23 cellular contexts compared by ENCODE assay signal in genomic region chr18:64134044-64134757, GRCh38. TPM values are rescaled to one million over a fixed set of nuclear protein-coding genes. Genes with fewer than 3 reads are reported as not detected.
DNase-seq lines count a peak whose midpoint lies in the region; ATAC-seq, FAIRE-seq and TF ChIP-seq lines count a peak whose summit lies in the region.
"Had no signal": no experiment of that assay in that cellular context is flagged by ENCODE, and none has a peak within 500 bp of the region (broad histone marks: within the 10 kb centered on the region; RNA-seq: fewer than 3 reads in every experiment).

No MANE protein-coding gene starts in this region.

- FAIRE-seq in HepG2 (lab: Jason Lieb, UNC) = no peak

- H3K27me3 ChIP-seq in HepG2 (ENCODE audit: control insufficient read depth in 1 of 2, insufficient read depth in 2 of 2, low read length in 2 of 2) (no peaks in the 10 kb centered on the region), right lobe of liver (no peaks in the 10 kb centered on the region), body of pancreas (no peaks in the 10 kb centered on the region), gastrocnemius medialis (no peaks in the 10 kb centered on the region), sigmoid colon (no peaks in the 10 kb centered on the region)
- H3K27me3 ChIP-seq: heart left ventricle had no signal

- intact Hi-C loops in HepG2 (cut with micrococcal nuclease; ENCODE audit: unreplicated experiment) (no loop called here), right lobe of liver (cut with DNase I) (no loop called here), body of pancreas (cut with DNase I) (no loop called here), gastrocnemius medialis (cut with DNase I; ENCODE audit: low total_unique reads) (no loop called here), sigmoid colon (cut with DNase I) (no loop called here)

- no peak for TF ChIP-seq RAD21 in HepG2 (CRISPR knock-in tag; IDR thresholded peaks at IDR 0.05)

- H3K9ac ChIP-seq in HepG2 (ENCODE audit: insufficient read depth, low read depth, low read length) = no peak overlapping the region

- TF ChIP-seq CTCF in HepG2 (CRISPR knock-in tag; IDR thresholded peaks at IDR 0.05) (no peak), right lobe of liver (IDR thresholded peaks at IDR 0.05) (no peak), body of pancreas (IDR thresholded peaks at IDR 0.05) (no peak), type B pancreatic cell (conservative IDR thresholded peaks at IDR 0.05) (no peak), gastrocnemius medialis (IDR thresholded peaks at IDR 0.05 in 4 of 5, conservative IDR thresholded peaks at IDR 0.05 in 1 of 5) (no peak), sigmoid colon (IDR thresholded peaks at IDR 0.05) (no peak)

- 20% methylated on average over 6 of the region's 6 CpGs for WGBS in HepG2 (ENCODE audit: low lambda C conversion rate)
- 63% methylated on average over 6 of the region's 6 CpGs for WGBS in right lobe of liver (ENCODE audit: insufficient coverage, low coverage, low lambda C conversion rate, missing lambda C conversion rate)
- WGBS in body of pancreas, 2 donors = 51 to 62% methylated on average over 6 of the region's 6 CpGs
- 68 to 82% methylated on average over 6 of the region's 6 CpGs for WGBS in sigmoid colon, 2 donors

- no peaks in the 10 kb centered on the region for H4K20me1 ChIP-seq in HepG2 (ENCODE audit: insufficient read depth, low read length)

- ATAC-seq in HepG2 (no peak), right lobe of liver (no peak), body of pancreas (peak; percentile 93), gastrocnemius medialis (no peak)
- ATAC-seq: heart left ventricle, left ventricle myocardium superior had no signal

- H3K27me3 Mint-ChIP-seq in type B pancreatic cell = peaks cover 5% of the 10 kb centered on the region

- no peak overlapping the region for H2AFZ ChIP-seq in HepG2 (ENCODE audit: low read length)

- TF ChIP-seq EP300 in HepG2 (IDR thresholded peaks at IDR 0.05; ENCODE audit: low read depth in 2 of 2, low read length in 2 of 2) = no peak
- no peak for TF ChIP-seq EP300 in HepG2 (CRISPR knock-in tag; IDR thresholded peaks at IDR 0.05; ENCODE audit: borderline replicate concordance)
- no peak for TF ChIP-seq EP300 in sigmoid colon (IDR thresholded peaks at IDR 0.05)

- DNase-seq in HepG2 (ENCODE audit: low spot score) = no peak
- DNase-seq in right lobe of liver = no peak
- DNase-seq in body of pancreas = no peak
- peak; percentile 46 for DNase-seq in iPS-NIHi11 (ENCODE audit: low spot score)
- no peak for DNase-seq in type B pancreatic cell (ENCODE audit: extremely low spot score, unreplicated experiment)
- no peak for DNase-seq in gastrocnemius medialis
- no peak for DNase-seq in sigmoid colon
- DNase-seq in activated gamma-delta T cell treated with Interleukin-2 at 50 U/mL for 16 hours = no peak
- DNase-seq: activated CD4-positive, CD25-positive, alpha-beta regulatory T cell treated with anti-CD3 and anti-CD28 coated beads, Interleukin-2, amount 50 U/mL, for 72 hours; CD8-positive, alpha-beta memory T cell; cerebellar nuclear complex; GDM1; heart left ventricle; Karpas-422; left ventricle myocardium superior; naive B cell; NCI-H1436 treated with DMSO at 0.1 percent for 48 hours; NCI-H82; stimulated activated CD8-positive, alpha-beta memory T cell treated with anti-CD3 and anti-CD28 coated beads, Interleukin-4, amount 100 ng/mL, for 48 hours; T-helper 1 cell had no signal

- BruUV-seq in HepG2 (replicated peaks; lab: Mats Ljungman, UMichigan) = no TSS peak

- H3K9me3 ChIP-seq in HepG2 (ENCODE audit: low read length) = no peaks in the 10 kb centered on the region
- no peaks in the 10 kb centered on the region for H3K9me3 ChIP-seq in right lobe of liver
- no peaks in the 10 kb centered on the region for H3K9me3 ChIP-seq in body of pancreas
- no peaks in the 10 kb centered on the region for H3K9me3 ChIP-seq in gastrocnemius medialis
- H3K9me3 ChIP-seq in sigmoid colon = no peaks in the 10 kb centered on the region
- H3K9me3 ChIP-seq: heart left ventricle, thoracic aorta had no signal

- H3K27ac ChIP-seq in HepG2 (ENCODE audit: extremely low read length, insufficient read depth, low read length) = no peak overlapping the region
- H3K27ac ChIP-seq in right lobe of liver = no peak overlapping the region
- H3K27ac ChIP-seq in body of pancreas = peak overlapping the region in 3 of 4 donors; percentile 56 to 67 (median 60)
- no peak overlapping the region for H3K27ac ChIP-seq in gastrocnemius medialis
- H3K27ac ChIP-seq in sigmoid colon = no peak overlapping the region
- H3K27ac ChIP-seq: heart left ventricle, thoracic aorta had no signal

- no peak overlapping the region for H3K4me2 ChIP-seq in HepG2 (ENCODE audit: low read depth, low read length)

- CTCF ChIA-PET in HepG2 (lab: Yijun Ruan, JAX; ENCODE audit: low intra/inter-chr PET ratio, low total read pairs) = no interaction called here

- H3K79me2 ChIP-seq in HepG2 (ENCODE audit: insufficient read depth, low read length) = no peaks in the 10 kb centered on the region

- in situ Hi-C loops in HepG2 (cut with HindIII; ENCODE audit: extremely low pct_ligation_motif_present, low pct_unique_long_range_greater_than_20kb) = no loop called here
- in situ Hi-C loops in gastrocnemius medialis (cut with MboI; ENCODE audit: low sequenced_read_pairs in 4 of 4) = no loop called here

- no peak overlapping the region for H3K4me3 ChIP-seq in HepG2 (replicated peaks in 1 of 3; ENCODE audit: insufficient read depth in 1 of 3, low read depth in 2 of 3, low read length in 3 of 3)
- no peak overlapping the region for H3K4me3 ChIP-seq in right lobe of liver
- no peak overlapping the region for H3K4me3 ChIP-seq in body of pancreas
- H3K4me3 ChIP-seq in gastrocnemius medialis = no peak overlapping the region
- H3K4me3 ChIP-seq in sigmoid colon = no peak overlapping the region
- H3K4me3 ChIP-seq: heart left ventricle, thoracic aorta had no signal

- H3K36me3 ChIP-seq in HepG2 (replicated peaks in 1 of 2; ENCODE audit: control insufficient read depth in 1 of 2, insufficient read depth in 2 of 2, low read length in 2 of 2) (no peaks in the 10 kb centered on the region), right lobe of liver (no peaks in the 10 kb centered on the region), body of pancreas (replicated peaks in 1 of 2; ENCODE audit: insufficient read depth in 1 of 2, low read depth in 2 of 2) (no peaks in the 10 kb centered on the region), gastrocnemius medialis (no peaks in the 10 kb centered on the region), sigmoid colon (no peaks in the 10 kb centered on the region)
- H3K36me3 ChIP-seq: heart left ventricle, thoracic aorta had no signal

- H3K4me3 Mint-ChIP-seq in type B pancreatic cell = no peak overlapping the region
- H3K4me3 Mint-ChIP-seq: activated naive CD4-positive, alpha-beta T cell treated with anti-CD3 and anti-CD28 coated beads, Interleukin-2, amount 50 U/mL, for 24 hours; CD8-positive, alpha-beta memory T cell; naive B cell had no signal

- H3K27ac Mint-ChIP-seq in type B pancreatic cell = peak overlapping the region; percentile 30
- H3K27ac Mint-ChIP-seq: activated naive CD4-positive, alpha-beta T cell treated with anti-CD3 and anti-CD28 coated beads, Interleukin-2, amount 50 U/mL, for 24 hours; CD8-positive, alpha-beta memory T cell; naive B cell had no signal

- H3K4me1 ChIP-seq in HepG2 (ENCODE audit: insufficient read depth, low read length) (no peaks in the 10 kb centered on the region), right lobe of liver (no peaks in the 10 kb centered on the region), body of pancreas (no peaks in the 10 kb centered on the region), gastrocnemius medialis (no peaks in the 10 kb centered on the region), sigmoid colon (no peaks in the 10 kb centered on the region)
- H3K4me1 ChIP-seq: heart left ventricle had no signal

- no peaks in the 10 kb centered on the region for H3K9me3 Mint-ChIP-seq in type B pancreatic cell
- H3K9me3 Mint-ChIP-seq: activated naive CD4-positive, alpha-beta T cell treated with anti-CD3 and anti-CD28 coated beads, Interleukin-2, amount 50 U/mL, for 24 hours; naive B cell had no signal

- TF ChIP-seq POLR2A in HepG2 (IDR thresholded peaks at IDR 0.05; ENCODE audit: insufficient read depth in 1 of 2, low read depth in 2 of 2, low read length in 2 of 2) = no peak
- TF ChIP-seq POLR2A in right lobe of liver (IDR thresholded peaks at IDR 0.05) = no peak
- TF ChIP-seq POLR2A in body of pancreas (IDR thresholded peaks at IDR 0.05) = peak in 1 of 3 donors; percentile 18
- TF ChIP-seq POLR2A in gastrocnemius medialis (IDR thresholded peaks at IDR 0.05) = no peak
- TF ChIP-seq POLR2A in sigmoid colon (IDR thresholded peaks at IDR 0.05) = no peak

- POLR2A ChIA-PET in HepG2 (lab: Yijun Ruan, JAX) = no interaction called here

- no peaks in the 10 kb centered on the region for H3K36me3 Mint-ChIP-seq in type B pancreatic cell
- H3K36me3 Mint-ChIP-seq: activated naive CD4-positive, alpha-beta T cell treated with anti-CD3 and anti-CD28 coated beads, Interleukin-2, amount 50 U/mL, for 24 hours; CD8-positive, alpha-beta memory T cell; naive B cell had no signal

- peaks cover 19% of the 10 kb centered on the region for H3K4me1 Mint-ChIP-seq in type B pancreatic cell (ENCODE audit: unreplicated experiment)
- H3K4me1 Mint-ChIP-seq: activated naive CD4-positive, alpha-beta T cell treated with anti-CD3 and anti-CD28 coated beads, Interleukin-2, amount 50 U/mL, for 24 hours; CD8-positive, alpha-beta memory T cell; naive B cell had no signal

RNA-seq across cellular contexts. Expression of gene LINC00305, which starts 14.7 kb away (rescaled TPM):
- total RNA-seq in HepG2 (2016; rRNA removed; fragmentation: Illumina TruSeq; extraction: Trizol) (not detected in 2 replicates), right lobe of liver (not detected), body of pancreas (not detected), type B pancreatic cell (ENCODE audit: low replicate concordance) (not detected in 2 replicates), gastrocnemius medialis (not detected), sigmoid colon (not detected)
- total RNA-seq in HepG2 (2016; cell fraction: cytosol; rRNA removed; fragmentation: Illumina TruSeq; extraction: Trizol; ENCODE audit: low read depth) = not detected in 2 replicates
- not detected in 2 replicates for total RNA-seq in HepG2 (2016; cell fraction: insoluble cytoplasmic fraction; rRNA removed; fragmentation: Illumina TruSeq; extraction: Trizol)
- not detected in 2 replicates for total RNA-seq in HepG2 (2016; cell fraction: membrane; rRNA removed; fragmentation: Illumina TruSeq; extraction: Trizol)
- total RNA-seq in HepG2 (2016; cell fraction: nucleus; rRNA removed; fragmentation: Illumina TruSeq; extraction: Trizol) = not detected in 2 replicates
- polyA plus RNA-seq in HepG2 (2011; rRNA removed) (not detected in 2 replicates), sigmoid colon (not detected)
- not detected in 2 replicates for polyA plus RNA-seq in HepG2 (2011; cell fraction: cytosol; rRNA removed)
- polyA plus RNA-seq in HepG2 (2011; cell fraction: nucleus; rRNA removed) = not detected in 2 replicates
- polyA plus RNA-seq in HepG2 (2012) = not detected in 2 replicates
- polyA plus RNA-seq in HepG2 (2016; cell fraction: cytosol; fragmentation: Illumina TruSeq; extraction: Trizol; ENCODE audit: low read depth) = not detected in 2 replicates
- polyA plus RNA-seq in HepG2 (2016; cell fraction: insoluble cytoplasmic fraction; fragmentation: Illumina TruSeq; extraction: Trizol; ENCODE audit: low read depth) = not detected in 2 replicates
- polyA plus RNA-seq in HepG2 (2016; cell fraction: membrane; fragmentation: Illumina TruSeq; extraction: Trizol; ENCODE audit: low read depth) = not detected in 2 replicates
- polyA plus RNA-seq in HepG2 (2016; cell fraction: nucleus; fragmentation: Illumina TruSeq; extraction: Trizol; ENCODE audit: insufficient read depth, low read depth) = not detected in 2 replicates
- polyA minus RNA-seq in HepG2 (2011; rRNA and poly(A)+ RNA removed; ENCODE audit: low replicate concordance) = not detected in 2 replicates
- polyA minus RNA-seq in HepG2 (2011; cell fraction: cytosol; rRNA and poly(A)+ RNA removed) = not detected in 2 replicates
- not detected in 2 replicates for polyA minus RNA-seq in HepG2 (2011; cell fraction: nucleus; rRNA and poly(A)+ RNA removed)
- total RNA-seq: CD8-positive, alpha-beta memory T cell; heart left ventricle; left ventricle myocardium superior; thoracic aorta had no signal
- polyA plus RNA-seq: CD8-positive, alpha-beta memory T cell; esophagus; heart left ventricle had no signal

Comparison
In these comparisons a context has a peak if more than half of its experiments do, and no peak if none do; other contexts are left out.
1. H3K27ac ChIP-seq: peak in body of pancreas (3 of 4); none in HepG2 (single experiment), right lobe of liver (0 of 3), gastrocnemius medialis (0 of 4) and sigmoid colon (0 of 4).